In genomic region chr13:98454389-98454881, GRCh38 we compare ENCODE assay signal across 1 cellular context.
A peak's percentile ranks its signal among the peaks of the same experiment; 100 is the strongest.
TF ChIP-seq lines count a peak whose summit lies in the region.

No MANE protein-coding gene starts in this region.

TF ChIP-seq in HEK293, 187 proteins besides CTCF, POLR2A, EP300 and RAD21 (continued from another document):
- TF ChIP-seq TSHZ1 (tag by site-specific recombination; IDR thresholded peaks at IDR 0.05; ENCODE audit: borderline replicate concordance) = no peak
- TF ChIP-seq ZBTB17 (tag by site-specific recombination; IDR thresholded peaks at IDR 0.05) = peak; percentile 51; the same call in 1 of the 2 replicates
- no peak for TF ChIP-seq ZNF398 (tag by site-specific recombination; IDR thresholded peaks at IDR 0.05)
- 0 out of 2 replicates have a peak, but pooled peaks have one; percentile 32 for TF ChIP-seq ZNF558 (tag by site-specific recombination; IDR thresholded peaks at IDR 0.05)
- no peak for TF ChIP-seq SETDB1 (IDR thresholded peaks at IDR 0.05; ENCODE audit: insufficient read length, low read length)
- no peak for TF ChIP-seq TRIM28 (IDR thresholded peaks at IDR 0.05; ENCODE audit: borderline replicate concordance, low read length)
- TF ChIP-seq ZNF350 (tag by site-specific recombination; IDR thresholded peaks at IDR 0.05) = no peak
- TF ChIP-seq EGR2 (tag by site-specific recombination; IDR thresholded peaks at IDR 0.05; ENCODE audit: low read depth) = no peak
- TF ChIP-seq ZBTB26 (tag by site-specific recombination; optimal IDR thresholded peaks at IDR 0.05) = no peak
- TF ChIP-seq WT1 (tag by site-specific recombination; IDR thresholded peaks at IDR 0.05) = 0 out of 2 replicates have a peak, but pooled peaks have one; percentile 30
- TF ChIP-seq ZNF24 (tag by site-specific recombination; IDR thresholded peaks at IDR 0.05) = 0 out of 2 replicates have a peak, but pooled peaks have one; percentile 43
- peak; percentile 44; the same call in 1 of the 2 replicates for TF ChIP-seq ZNF394 (tag by site-specific recombination; IDR thresholded peaks at IDR 0.05; ENCODE audit: borderline replicate concordance)
- TF ChIP-seq HOXD13 (CRISPR knock-in tag; IDR thresholded peaks at IDR 0.05; ENCODE audit: borderline replicate concordance) = no peak
- no peak for TF ChIP-seq ZNF223 (tag by site-specific recombination; IDR thresholded peaks at IDR 0.05)
- TF ChIP-seq ZNF514 (tag by site-specific recombination; IDR thresholded peaks at IDR 0.05) = no peak
- TF ChIP-seq ZBTB10 (tag by site-specific recombination; IDR thresholded peaks at IDR 0.05) = no peak
- TF ChIP-seq ZNF366 (tag by site-specific recombination; conservative IDR thresholded peaks at IDR 0.05) = 0 out of 2 replicates have a peak, but pooled peaks have one; percentile 21
- TF ChIP-seq ZNF701 (tag by site-specific recombination; IDR thresholded peaks at IDR 0.05) = no peak
- no peak for TF ChIP-seq ZBTB49 (tag by site-specific recombination; IDR thresholded peaks at IDR 0.05; ENCODE audit: low read depth)
- no peak for TF ChIP-seq BCL6B (tag by site-specific recombination; IDR thresholded peaks at IDR 0.05)
- TF ChIP-seq ZFP69B (tag by site-specific recombination; IDR thresholded peaks at IDR 0.05) = no peak
- no peak for TF ChIP-seq ZNF777 (tag by site-specific recombination; IDR thresholded peaks at IDR 0.05; ENCODE audit: borderline replicate concordance)
- TF ChIP-seq ZBTB7A (tag by site-specific recombination; IDR thresholded peaks at IDR 0.05; ENCODE audit: low read depth) = no peak
- TF ChIP-seq YY2 (tag by site-specific recombination; IDR thresholded peaks at IDR 0.05) = no peak
- no peak for TF ChIP-seq ZNF132 (tag by site-specific recombination; IDR thresholded peaks at IDR 0.05; ENCODE audit: borderline replicate concordance)
- TF ChIP-seq ZNF302 (tag by site-specific recombination; IDR thresholded peaks at IDR 0.05; ENCODE audit: low read depth) = no peak
- no peak for TF ChIP-seq ZNF416 (tag by site-specific recombination; IDR thresholded peaks at IDR 0.05)
- TF ChIP-seq ZNF112 (tag by site-specific recombination; IDR thresholded peaks at IDR 0.05) = no peak
- no peak for TF ChIP-seq ZNF518A (tag by site-specific recombination; conservative IDR thresholded peaks at IDR 0.05; ENCODE audit: low read depth)
- TF ChIP-seq HOXC10 (CRISPR knock-in tag; IDR thresholded peaks at IDR 0.05) = no peak
